ENCODE assay signal across 20 cellular contexts in the genomic region with DNA sequence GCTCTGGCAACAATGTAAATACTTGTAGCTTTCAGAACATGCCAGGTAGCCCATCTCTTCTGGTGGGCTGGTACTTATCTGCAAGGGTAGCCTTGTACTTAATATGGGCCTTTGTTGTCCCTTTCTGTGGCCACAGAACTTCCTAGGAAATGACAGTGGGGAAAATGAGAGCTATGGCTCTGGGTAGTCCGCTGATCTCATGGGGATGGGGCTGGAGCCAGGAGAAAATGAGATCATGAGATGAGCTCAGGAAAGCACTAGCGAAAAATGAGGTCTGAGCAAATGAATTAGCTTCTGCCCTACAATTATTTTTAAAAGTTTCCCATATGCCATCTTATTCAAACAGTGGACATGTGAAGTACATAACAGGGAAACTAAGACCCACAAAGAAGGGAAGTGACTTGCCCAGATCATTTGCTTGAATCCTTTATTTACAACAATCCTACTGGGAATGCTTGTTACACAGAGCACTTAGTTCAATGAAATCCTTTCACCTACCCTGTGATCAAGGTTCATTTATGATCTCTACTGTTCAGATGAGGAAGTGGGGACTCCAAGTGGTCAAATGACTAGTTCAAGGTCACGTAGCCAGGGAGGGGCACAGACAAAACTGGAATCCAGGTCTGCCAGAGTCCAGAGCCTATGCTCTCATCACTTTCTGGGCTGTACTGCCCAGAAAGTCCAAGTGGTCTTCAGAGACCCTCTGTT.
A peak's percentile ranks its signal among the peaks of the same experiment; 100 is the strongest.
DNase-seq lines count a peak whose midpoint lies in the region; ATAC-seq, FAIRE-seq and TF ChIP-seq lines count a peak whose summit lies in the region.
"Had no signal": no experiment of that assay in that cellular context is flagged by ENCODE, and none has a peak within 500 bp of the region (broad histone marks: within the 10 kb centered on the region; RNA-seq: fewer than 3 reads in every experiment).

No MANE protein-coding gene starts in this region.

- H3K4me1 ChIP-seq in K562 (replicated peaks in 1 of 2; ENCODE audit: control insufficient read depth in 2 of 2, insufficient read depth in 2 of 2, low read length in 2 of 2) (no peaks in the 10 kb centered on the region), thoracic aorta (ENCODE audit: control insufficient read depth in 1 of 2, low read depth in 2 of 2) (peaks cover 5 to 17% of the 10 kb centered on the region in 2 donors)
- H3K4me1 ChIP-seq: psoas muscle had no signal

- H3K9me3 ChIP-seq in K562 (replicated peaks; ENCODE audit: control insufficient read depth, insufficient read depth, low read depth, low read length) (no peaks in the 10 kb centered on the region; the same call in 1 of the 2 replicates), thoracic aorta (peaks cover 18% of the 10 kb centered on the region)

- no peaks in the 10 kb centered on the region for H3K79me2 ChIP-seq in K562 (ENCODE audit: control insufficient read depth, insufficient read depth, low read length)

- no peak overlapping the region for H2AFZ ChIP-seq in K562 (ENCODE audit: low read depth, low read length)

- CTCF ChIA-PET in K562 (lab: Yijun Ruan, JAX; ENCODE audit: low intra/inter-chr PET ratio): no interaction called here

- ATAC-seq in Right ventricle myocardium inferior (peak; percentile 27), K562 (no peak), left ventricle myocardium superior (peak; percentile 61), thoracic aorta (ENCODE audit: insufficient number of reproducible peaks, low FRiP score, low read depth) (no peak)
- ATAC-seq: natural killer cell treated with Interleukin-12 subunit alpha and Interleukin-12 subunit beta and Interleukin-15 and Interleukin-18, amount 100 ng/mL, for 72 hours; stimulated activated naive CD8-positive, alpha-beta T cell treated with anti-CD3 and anti-CD28 coated beads, Interleukin-15, Interleukin-2, amounts not matched to agents 100 U/mL and 50 U/mL, for 24 hours had no signal

- TF ChIP-seq RAD21 in K562 (CRISPR knock-in tag; conservative IDR thresholded peaks at IDR 0.05 in 1 of 2, IDR thresholded peaks at IDR 0.05 in 1 of 2): no peak

- H3K27me3 ChIP-seq in K562 (ENCODE audit: control insufficient read depth in 2 of 2, insufficient read depth in 2 of 2, low read length in 2 of 2): no peaks in the 10 kb centered on the region
- no peaks in the 10 kb centered on the region for H3K27me3 ChIP-seq in thoracic aorta (replicated peaks; ENCODE audit: insufficient read depth)

- intact Hi-C loops in Right ventricle myocardium inferior (cut with DNase I): no loop called here
- intact Hi-C loops in cardiac septum (cut with DNase I): no loop called here
- intact Hi-C loops in K562 (cut with micrococcal nuclease): no loop called here
- intact Hi-C loops in left ventricle myocardium superior (cut with micrococcal nuclease): no loop called here

- WGBS in K562 (ENCODE audit: insufficient coverage, low coverage, missing lambda C conversion rate): 52% methylated on average over 3 of the region's 3 CpGs

- no peaks in the 10 kb centered on the region for H4K20me1 ChIP-seq in K562 (replicated peaks; ENCODE audit: control insufficient read depth, insufficient read depth, low read length)

- DNase-seq in Right ventricle myocardium inferior (ENCODE audit: missing footprints) (no peak), cardiac septum (ENCODE audit: low spot score) (no peak), K562 (ENCODE audit: extremely low read depth in 1 of 4, low spot score in 3 of 4) (no peak), left ventricle myocardium superior (no peak), thoracic aorta (ENCODE audit: low spot score) (no peak), kidney glomerular epithelial cell (lab: John Stamatoyannopoulos, UW) (no peak), DMS153 (lab: John Stamatoyannopoulos, UW) (no peak), SKM-1 treated with dmso at 0.1 percent for 144 hours (lab: John Stamatoyannopoulos, UW; ENCODE audit: unreplicated experiment) (no peak)
- DNase-seq: activated gamma-delta T cell treated with Interleukin-2 at 50 U/mL for 16 hours; dermis blood vessel endothelial cell; H7; NCI-H1694; NCI-H446; psoas muscle; stimulated activated CD4-positive, alpha-beta T cell treated with anti-CD3 and anti-CD28 coated beads, Interleukin-15, amount 100 ng/mL, for 24 hours; stimulated activated naive CD8-positive, alpha-beta T cell treated with anti-CD3 and anti-CD28 coated beads, Interleukin-15, Interleukin-2, amounts not matched to agents 100 U/mL and 50 U/mL, for 24 hours; T1000 had no signal

- no TSS peak for BruUV-seq in K562 (replicated peaks; lab: Mats Ljungman, UMichigan)

- FAIRE-seq in K562 (lab: Jason Lieb, UNC): no peak
- FAIRE-seq: islet of Langerhans had no signal

- no peak overlapping the region for H3K9ac ChIP-seq in K562 (ENCODE audit: insufficient read depth in 1 of 2, low read depth in 2 of 2, low read length in 2 of 2)

- no peaks in the 10 kb centered on the region for H3K9me1 ChIP-seq in K562 (ENCODE audit: control insufficient read depth, insufficient read depth, low read length)

- TF ChIP-seq POLR2A in K562 (conservative IDR thresholded peaks at IDR 0.05): no peak

- POLR2A ChIA-PET in K562 (lab: Yijun Ruan, JAX): interaction anchor here (0.9 to 1.0 kb wide), 2 partner anchors 28 to 29 kb away, joined by 3 read pairs; no protein-coding TSS in a partner anchor

- in situ Hi-C loops in K562 (cut with MboI): no loop called here

- TF ChIP-seq CTCF in K562 (IDR thresholded peaks at IDR 0.05 in 2 of 3, conservative IDR thresholded peaks at IDR 0.05 in 1 of 3; ENCODE audit: insufficient read depth in 2 of 3, low read depth in 1 of 3, low read length in 3 of 3) (no peak), thoracic aorta (IDR thresholded peaks at IDR 0.05) (no peak)

- no peak for TF ChIP-seq EP300 in K562 (IDR thresholded peaks at IDR 0.05; ENCODE audit: low read length)

- no peak overlapping the region for H3K4me3 ChIP-seq in K562
- no peak overlapping the region for H3K4me3 ChIP-seq in thoracic aorta
- H3K4me3 ChIP-seq: psoas muscle had no signal

- H3K4me2 ChIP-seq in K562 (ENCODE audit: insufficient read depth, low read length): no peak overlapping the region

- H3K27ac ChIP-seq in K562 (ENCODE audit: extremely low read depth, low read depth, low read length) (no peak overlapping the region), thoracic aorta (peak overlapping the region; percentile 17 to 40)
- H3K27ac ChIP-seq: epithelial cell of prostate, psoas muscle had no signal

- no peaks in the 10 kb centered on the region; the same call in 2 of the 3 replicates for H3K36me3 ChIP-seq in K562 (ENCODE audit: control insufficient read depth, insufficient read depth, low read length)
- H3K36me3 ChIP-seq in thoracic aorta: peaks cover 22% of the 10 kb centered on the region

TF ChIP-seq in K562, 482 proteins besides CTCF, POLR2A, EP300 and RAD21:
- TF ChIP-seq SPI1 (IDR thresholded peaks at IDR 0.05; ENCODE audit: borderline replicate concordance, low read depth, low read length) (0 out of 2 replicates have a peak, but pooled peaks have one; percentile 38), NFRKB (IDR thresholded peaks at IDR 0.05; ENCODE audit: low read depth) (no peak)
- TF ChIP-seq, protein P1, sequence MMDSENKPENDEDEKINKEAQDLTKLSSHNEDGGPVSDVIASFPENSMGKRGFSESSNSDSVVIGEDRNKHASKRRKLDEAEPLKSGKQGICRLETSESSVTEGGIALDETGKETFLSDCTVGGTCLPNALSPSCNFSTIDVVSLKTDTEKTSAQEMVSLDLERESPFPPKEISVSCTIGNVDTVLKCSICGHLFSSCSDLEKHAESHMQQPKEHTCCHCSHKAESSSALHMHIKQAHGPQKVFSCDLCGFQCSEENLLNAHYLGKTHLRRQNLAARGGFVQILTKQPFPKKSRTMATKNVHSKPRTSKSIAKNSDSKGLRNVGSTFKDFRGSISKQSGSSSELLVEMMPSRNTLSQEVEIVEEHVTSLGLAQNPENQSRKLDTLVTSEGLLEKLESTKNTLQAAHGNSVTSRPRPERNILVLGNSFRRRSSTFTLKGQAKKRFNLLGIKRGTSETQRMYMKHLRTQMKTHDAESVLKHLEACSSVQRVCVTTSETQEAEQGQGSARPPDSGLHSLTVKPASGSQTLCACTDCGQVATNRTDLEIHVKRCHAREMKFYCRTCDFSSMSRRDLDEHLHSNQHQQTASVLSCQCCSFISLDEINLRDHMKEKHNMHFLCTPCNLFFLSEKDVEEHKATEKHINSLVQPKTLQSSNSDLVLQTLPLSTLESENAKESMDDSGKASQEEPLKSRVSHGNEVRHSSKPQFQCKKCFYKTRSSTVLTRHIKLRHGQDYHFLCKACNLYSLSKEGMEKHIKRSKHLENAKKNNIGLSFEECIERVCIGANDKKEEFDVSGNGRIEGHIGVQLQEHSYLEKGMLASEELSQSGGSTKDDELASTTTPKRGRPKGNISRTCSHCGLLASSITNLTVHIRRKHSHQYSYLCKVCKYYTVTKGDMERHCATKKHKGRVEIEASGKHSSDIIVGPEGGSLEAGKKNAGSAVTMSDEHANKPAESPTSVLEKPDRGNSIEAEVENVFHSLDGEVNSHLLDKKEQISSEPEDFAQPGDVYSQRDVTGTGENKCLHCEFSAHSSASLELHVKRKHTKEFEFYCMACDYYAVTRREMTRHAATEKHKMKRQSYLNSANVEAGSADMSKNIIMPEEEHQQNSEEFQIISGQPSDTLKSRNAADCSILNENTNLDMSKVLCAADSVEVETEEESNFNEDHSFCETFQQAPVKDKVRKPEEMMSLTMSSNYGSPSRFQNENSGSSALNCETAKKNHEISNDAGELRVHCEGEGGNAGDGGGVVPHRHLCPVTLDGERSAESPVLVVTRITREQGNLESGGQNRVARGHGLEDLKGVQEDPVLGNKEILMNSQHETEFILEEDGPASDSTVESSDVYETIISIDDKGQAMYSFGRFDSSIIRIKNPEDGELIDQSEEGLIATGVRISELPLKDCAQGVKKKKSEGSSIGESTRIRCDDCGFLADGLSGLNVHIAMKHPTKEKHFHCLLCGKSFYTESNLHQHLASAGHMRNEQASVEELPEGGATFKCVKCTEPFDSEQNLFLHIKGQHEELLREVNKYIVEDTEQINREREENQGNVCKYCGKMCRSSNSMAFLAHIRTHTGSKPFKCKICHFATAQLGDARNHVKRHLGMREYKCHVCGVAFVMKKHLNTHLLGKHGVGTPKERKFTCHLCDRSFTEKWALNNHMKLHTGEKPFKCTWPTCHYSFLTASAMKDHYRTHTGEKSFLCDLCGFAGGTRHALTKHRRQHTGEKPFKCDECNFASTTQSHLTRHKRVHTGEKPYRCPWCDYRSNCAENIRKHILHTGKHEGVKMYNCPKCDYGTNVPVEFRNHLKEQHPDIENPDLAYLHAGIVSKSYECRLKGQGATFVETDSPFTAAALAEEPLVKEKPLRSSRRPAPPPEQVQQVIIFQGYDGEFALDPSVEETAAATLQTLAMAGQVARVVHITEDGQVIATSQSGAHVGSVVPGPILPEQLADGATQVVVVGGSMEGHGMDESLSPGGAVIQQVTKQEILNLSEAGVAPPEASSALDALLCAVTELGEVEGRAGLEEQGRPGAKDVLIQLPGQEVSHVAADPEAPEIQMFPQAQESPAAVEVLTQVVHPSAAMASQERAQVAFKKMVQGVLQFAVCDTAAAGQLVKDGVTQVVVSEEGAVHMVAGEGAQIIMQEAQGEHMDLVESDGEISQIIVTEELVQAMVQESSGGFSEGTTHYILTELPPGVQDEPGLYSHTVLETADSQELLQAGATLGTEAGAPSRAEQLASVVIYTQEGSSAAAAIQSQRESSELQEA (IDR thresholded peaks at IDR 0.05; ENCODE audit: low read depth): no peak

Comparison
In these comparisons a context has a peak if more than half of its experiments do, and no peak if none do; other contexts are left out.
1. ATAC-seq: peak in Right ventricle myocardium inferior (single experiment) and left ventricle myocardium superior (single experiment); none in K562 (single experiment) and thoracic aorta (single experiment).